1 cellular context compared by ENCODE assay signal in genomic region chr1:94300731-94301130, GRCh38.
TF ChIP-seq lines count a peak whose summit lies in the region.

No MANE protein-coding gene starts in this region.

TF ChIP-seq in HCT116, 20 proteins besides CTCF, POLR2A, EP300 and RAD21 (continued from another document):
- TF ChIP-seq, protein P1, sequence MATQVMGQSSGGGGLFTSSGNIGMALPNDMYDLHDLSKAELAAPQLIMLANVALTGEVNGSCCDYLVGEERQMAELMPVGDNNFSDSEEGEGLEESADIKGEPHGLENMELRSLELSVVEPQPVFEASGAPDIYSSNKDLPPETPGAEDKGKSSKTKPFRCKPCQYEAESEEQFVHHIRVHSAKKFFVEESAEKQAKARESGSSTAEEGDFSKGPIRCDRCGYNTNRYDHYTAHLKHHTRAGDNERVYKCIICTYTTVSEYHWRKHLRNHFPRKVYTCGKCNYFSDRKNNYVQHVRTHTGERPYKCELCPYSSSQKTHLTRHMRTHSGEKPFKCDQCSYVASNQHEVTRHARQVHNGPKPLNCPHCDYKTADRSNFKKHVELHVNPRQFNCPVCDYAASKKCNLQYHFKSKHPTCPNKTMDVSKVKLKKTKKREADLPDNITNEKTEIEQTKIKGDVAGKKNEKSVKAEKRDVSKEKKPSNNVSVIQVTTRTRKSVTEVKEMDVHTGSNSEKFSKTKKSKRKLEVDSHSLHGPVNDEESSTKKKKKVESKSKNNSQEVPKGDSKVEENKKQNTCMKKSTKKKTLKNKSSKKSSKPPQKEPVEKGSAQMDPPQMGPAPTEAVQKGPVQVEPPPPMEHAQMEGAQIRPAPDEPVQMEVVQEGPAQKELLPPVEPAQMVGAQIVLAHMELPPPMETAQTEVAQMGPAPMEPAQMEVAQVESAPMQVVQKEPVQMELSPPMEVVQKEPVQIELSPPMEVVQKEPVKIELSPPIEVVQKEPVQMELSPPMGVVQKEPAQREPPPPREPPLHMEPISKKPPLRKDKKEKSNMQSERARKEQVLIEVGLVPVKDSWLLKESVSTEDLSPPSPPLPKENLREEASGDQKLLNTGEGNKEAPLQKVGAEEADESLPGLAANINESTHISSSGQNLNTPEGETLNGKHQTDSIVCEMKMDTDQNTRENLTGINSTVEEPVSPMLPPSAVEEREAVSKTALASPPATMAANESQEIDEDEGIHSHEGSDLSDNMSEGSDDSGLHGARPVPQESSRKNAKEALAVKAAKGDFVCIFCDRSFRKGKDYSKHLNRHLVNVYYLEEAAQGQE (IDR thresholded peaks at IDR 0.05; ENCODE audit: low read depth) = no peak
- no peak for TF ChIP-seq ZNF274 (IDR thresholded peaks at IDR 0.05; ENCODE audit: low read depth, low read length)
- TF ChIP-seq JUND (IDR thresholded peaks at IDR 0.05) = no peak
- TF ChIP-seq FOSL1 (IDR thresholded peaks at IDR 0.05; ENCODE audit: low read depth) = no peak
- TF ChIP-seq TCF7L2 (IDR thresholded peaks at IDR 0.05; ENCODE audit: borderline replicate concordance, extremely low read depth, insufficient read depth, insufficient read length) = no peak
- TF ChIP-seq SP1 (IDR thresholded peaks at IDR 0.05; ENCODE audit: low read depth) = no peak
- TF ChIP-seq, protein P2, sequence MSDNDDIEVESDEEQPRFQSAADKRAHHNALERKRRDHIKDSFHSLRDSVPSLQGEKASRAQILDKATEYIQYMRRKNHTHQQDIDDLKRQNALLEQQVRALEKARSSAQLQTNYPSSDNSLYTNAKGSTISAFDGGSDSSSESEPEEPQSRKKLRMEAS (IDR thresholded peaks at IDR 0.05) = no peak
- no peak for TF ChIP-seq POLR2AphosphoS5 (IDR thresholded peaks at IDR 0.05; ENCODE audit: low read depth, low read length)
- no peak for TF ChIP-seq CEBPB (IDR thresholded peaks at IDR 0.05; ENCODE audit: low read depth)
